ENCODE assay signal across 1 cellular context in the genomic region with DNA sequence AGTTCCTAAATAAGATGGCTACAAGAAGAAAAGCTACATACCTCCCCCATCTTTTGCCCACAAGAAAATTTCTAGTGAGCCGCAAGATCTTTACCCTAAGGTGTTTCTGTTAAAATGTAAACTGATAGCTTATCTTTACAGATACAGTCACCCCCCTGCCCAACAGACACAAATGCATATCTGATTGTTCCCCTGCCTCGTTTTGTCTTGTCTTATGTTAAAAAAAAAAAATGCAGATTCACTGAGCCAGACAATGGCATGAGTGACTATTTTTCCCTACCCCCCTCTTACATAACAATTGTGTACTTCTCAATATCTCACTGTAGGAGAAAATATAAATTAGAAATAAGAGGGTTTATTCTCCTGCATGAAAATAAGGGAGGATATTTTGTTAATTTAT.
TF ChIP-seq lines count a peak whose summit lies in the region.

No MANE protein-coding gene starts in this region.

TF ChIP-seq in H1, 55 proteins besides CTCF, POLR2A, EP300 and RAD21:
- TF ChIP-seq CTBP2 (IDR thresholded peaks at IDR 0.05; ENCODE audit: borderline replicate concordance, insufficient read depth, insufficient read length, low read length) (no peak), JUND (IDR thresholded peaks at IDR 0.05; ENCODE audit: low read length) (no peak), POLR2AphosphoS5 (IDR thresholded peaks at IDR 0.05; ENCODE audit: low read depth, low read length) (no peak), SIN3A (conservative IDR thresholded peaks at IDR 0.05 in 1 of 2, IDR thresholded peaks at IDR 0.05 in 1 of 2; ENCODE audit: low read depth in 1 of 2, low read length in 2 of 2) (no peak), YY1 (IDR thresholded peaks at IDR 0.05; ENCODE audit: low read depth, low read length) (no peak), KDM1A (IDR thresholded peaks at IDR 0.05; ENCODE audit: borderline replicate concordance, low read length) (no peak), SIRT6 (IDR thresholded peaks at IDR 0.05; ENCODE audit: low read length) (no peak)
